Comparison of ENCODE assay signal across 26 cellular contexts in the genomic region with DNA sequence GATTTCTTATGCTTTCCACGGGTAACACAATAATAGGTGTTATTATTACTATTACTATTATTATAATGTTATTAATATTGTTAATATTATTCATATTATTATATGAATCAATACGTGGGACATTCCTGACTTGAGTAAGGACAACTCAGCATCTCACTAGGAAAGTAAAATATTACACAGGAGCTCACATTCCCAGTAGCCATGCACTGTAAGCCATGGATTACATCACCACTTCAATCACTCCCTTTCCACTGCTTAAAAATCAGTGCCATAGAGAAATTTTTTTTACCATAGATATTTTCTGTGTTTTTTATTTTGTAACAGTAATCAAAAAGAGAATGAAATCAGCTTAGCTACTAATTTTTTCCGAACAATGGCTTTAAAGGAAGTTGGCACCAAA.
"Had no signal": no experiment of that assay in that cellular context is flagged by ENCODE, and none has a peak within 500 bp of the region (broad histone marks: within the 10 kb centered on the region; RNA-seq: fewer than 3 reads in every experiment).

No MANE protein-coding gene starts in this region.

- H3K27ac ChIP-seq: brain microvascular endothelial cell, esophagus squamous epithelium, heart right ventricle had no signal

- H3K27me3 ChIP-seq: brain microvascular endothelial cell, esophagus squamous epithelium, gastroesophageal sphincter, heart right ventricle had no signal

- H3K9me3 ChIP-seq: esophagus squamous epithelium, gastroesophageal sphincter, heart right ventricle had no signal

- ATAC-seq: activated T-cell treated with anti-CD3 and anti-CD28 coated beads, Interleukin-2, amount 50 U/mL, for 4 hours; activated T-helper 17 cell treated with anti-CD3 and anti-CD28 coated beads, Interleukin-2, amount 50 U/mL, for 72 hours; effector memory CD8-positive, alpha-beta T cell; gastroesophageal sphincter; heart right ventricle had no signal

- DNase-seq: activated CD4-positive, alpha-beta memory T cell treated with anti-CD3 and anti-CD28 coated beads, Interleukin-2, amount 10 ng/mL, durations not matched to agents 7 days and 5 days; activated CD4-positive, alpha-beta T cell treated with anti-CD3 and anti-CD28 coated beads for 1 hour; activated CD4-positive, alpha-beta T cell treated with anti-CD3 and anti-CD28 coated beads for 4 hours; activated CD4-positive, alpha-beta T cell treated with anti-CD3 and anti-CD28 coated beads, Interleukin-2, amount 10 ng/mL, durations not matched to agents 7 days and 5 days; activated CD4-positive, alpha-beta T cell treated with anti-CD3 and anti-CD28 coated beads, Interleukin-2, amount 50 U/mL, for 4 hours; activated effector memory CD4-positive, alpha-beta T cell treated with Interleukin-2 at 50 U/mL for 16 hours; activated gamma-delta T cell treated with Interleukin-2 at 50 U/mL for 16 hours; activated naive CD4-positive, alpha-beta T cell treated with anti-CD3 and anti-CD28 coated beads, Interleukin-2, amount 50 U/mL, for 16 hours; activated naive CD4-positive, alpha-beta T cell treated with Interleukin-2 at 50 U/mL for 16 hours; activated T-cell treated with anti-CD3 and anti-CD28 coated beads, Interleukin-2, amount 50 U/mL, for 4 hours; amniotic stem cell; anterior cingulate cortex; brain microvascular endothelial cell; caudate nucleus; cortex of kidney; dermis blood vessel endothelial cell; effector CD4-positive, alpha-beta T cell; effector memory CD8-positive, alpha-beta T cell; esophagus squamous epithelium; foreskin melanocyte; heart right ventricle; T-helper 2 cell had no signal

- FAIRE-seq: astrocyte, colon had no signal

- H3K4me3 ChIP-seq: esophagus squamous epithelium, gastroesophageal sphincter, heart right ventricle had no signal
